Comparison of ENCODE assay signal across 8 cellular contexts in genomic region chr4:40149960-40150385, GRCh38. TPM values are rescaled to one million over a fixed set of nuclear protein-coding genes. Genes with fewer than 3 reads are reported as not detected.
DNase-seq lines count a peak whose midpoint lies in the region; ATAC-seq and TF ChIP-seq lines count a peak whose summit lies in the region.

No MANE protein-coding gene starts in this region.

- H3K36me3 Mint-ChIP-seq in CD4-positive, CD25-positive, alpha-beta regulatory T cell, result peaks cover 11% of the 10 kb centered on the region
- H3K36me3 Mint-ChIP-seq in activated naive CD4-positive, alpha-beta T cell treated with anti-CD3 and anti-CD28 coated beads for 36 hours (ENCODE audit: low read depth), result peaks cover 22% of the 10 kb centered on the region
- H3K36me3 Mint-ChIP-seq in glutamatergic neuron (ENCODE audit: unreplicated experiment), result peaks cover 12% of the 10 kb centered on the region

- TF ChIP-seq CTCF in glutamatergic neuron (IDR thresholded peaks at IDR 0.05; ENCODE audit: partially characterized antibody, unreplicated experiment), result peak; percentile 90
- TF ChIP-seq CTCF in retinal pigment epithelial cell (conservative IDR thresholded peaks at IDR 0.05; ENCODE audit: low read depth, low read length), result peak; percentile 69

- intact Hi-C loops in activated naive CD4-positive, alpha-beta T cell treated with anti-CD3 and anti-CD28 coated beads for 36 hours (cut with micrococcal nuclease), result loop anchor here (1.0 to 5.0 kb wide), 10 partner anchors 41 to 692 kb away; partner anchors contain the start of gene N4BP2

- CTCF ChIA-PET in activated naive CD4-positive, alpha-beta T cell treated with anti-CD3 and anti-CD28 coated beads for 36 hours (lab: Charles Lee), result interaction anchor here (0.6 to 3.1 kb wide), 26 partner anchors 14 to 532 kb away, joined by 3 to 42 read pairs (median 4); no protein-coding TSS in a partner anchor

- peak; percentile 82 to 88 for ATAC-seq in CD4-positive, CD25-positive, alpha-beta regulatory T cell (ENCODE audit: low read depth in 2 of 2)
- ATAC-seq in GM19452 (IDR thresholded peaks at IDR 0.05; ENCODE audit: unreplicated experiment) (peak; percentile 77), GM21528 (IDR thresholded peaks at IDR 0.05; ENCODE audit: low FRiP score, unreplicated experiment) (no peak)

- no peaks in the 10 kb centered on the region for H3K27me3 ChIP-seq in CD4-positive, CD25-positive, alpha-beta regulatory T cell (ENCODE audit: control insufficient read depth, insufficient read depth, low read length)

- peaks cover 0 to 7% (median 3%) of the 10 kb centered on the region in 7 donors for H3K9me3 Mint-ChIP-seq in CD4-positive, CD25-positive, alpha-beta regulatory T cell
- peaks cover 12% of the 10 kb centered on the region for H3K9me3 Mint-ChIP-seq in activated naive CD4-positive, alpha-beta T cell treated with anti-CD3 and anti-CD28 coated beads for 36 hours
- peaks cover 11% of the 10 kb centered on the region for H3K9me3 Mint-ChIP-seq in glutamatergic neuron (ENCODE audit: unreplicated experiment)

- H3K9me3 ChIP-seq in CD4-positive, CD25-positive, alpha-beta regulatory T cell (ENCODE audit: control insufficient read depth in 2 of 2, low read length in 2 of 2), result peaks cover 2 to 3% of the 10 kb centered on the region in 2 experiments

- DNase-seq in CD4-positive, CD25-positive, alpha-beta regulatory T cell, result peak; percentile 63 to 87 (median 83)
- DNase-seq in MV-4-11 (lab: John Stamatoyannopoulos, UW) (peak; percentile 82), SKM-1 (lab: John Stamatoyannopoulos, UW; ENCODE audit: unreplicated experiment) (peak; percentile 76), glutamatergic neuron (peak; percentile 36), retinal pigment epithelial cell (ENCODE audit: low read depth) (peak; percentile 23)
- DNase-seq in activated naive CD4-positive, alpha-beta T cell treated with anti-CD3 and anti-CD28 coated beads for 36 hours, result peak; percentile 86

- H3K4me3 ChIP-seq in CD4-positive, CD25-positive, alpha-beta regulatory T cell (ENCODE audit: low read depth, low read length), result no peak overlapping the region
- H3K4me3 ChIP-seq in retinal pigment epithelial cell (ENCODE audit: low read length), result no peak overlapping the region

- peaks cover 20% of the 10 kb centered on the region for H3K4me1 ChIP-seq in CD4-positive, CD25-positive, alpha-beta regulatory T cell (ENCODE audit: control insufficient read depth, insufficient read depth, low read length, poor library complexity, severe bottlenecking)

- peak overlapping the region; percentile 62 to 95 (median 68) for H3K27ac Mint-ChIP-seq in CD4-positive, CD25-positive, alpha-beta regulatory T cell
- H3K27ac Mint-ChIP-seq in activated naive CD4-positive, alpha-beta T cell treated with anti-CD3 and anti-CD28 coated beads for 36 hours, result peak overlapping the region; percentile 70
- H3K27ac Mint-ChIP-seq in glutamatergic neuron (ENCODE audit: unreplicated experiment), result no peak overlapping the region

- peak overlapping the region; percentile 18 for H3K27ac ChIP-seq in CD4-positive, CD25-positive, alpha-beta regulatory T cell (ENCODE audit: insufficient read depth, low read length, poor library complexity, severe bottlenecking)

- peaks cover 22 to 42% (median 34%) of the 10 kb centered on the region in 4 donors for H3K4me1 Mint-ChIP-seq in CD4-positive, CD25-positive, alpha-beta regulatory T cell
- H3K4me1 Mint-ChIP-seq in activated naive CD4-positive, alpha-beta T cell treated with anti-CD3 and anti-CD28 coated beads for 36 hours (ENCODE audit: low read depth), result peaks cover 36% of the 10 kb centered on the region
- no peaks in the 10 kb centered on the region for H3K4me1 Mint-ChIP-seq in glutamatergic neuron (ENCODE audit: low read depth, unreplicated experiment)

- no peaks in the 10 kb centered on the region for H3K36me3 ChIP-seq in CD4-positive, CD25-positive, alpha-beta regulatory T cell (ENCODE audit: control insufficient read depth, insufficient read depth, low read length)

- peak overlapping the region in 3 of 4 donors; percentile 11 to 55 (median 16) for H3K4me3 Mint-ChIP-seq in CD4-positive, CD25-positive, alpha-beta regulatory T cell
- no peak overlapping the region for H3K4me3 Mint-ChIP-seq in activated naive CD4-positive, alpha-beta T cell treated with anti-CD3 and anti-CD28 coated beads for 36 hours
- H3K4me3 Mint-ChIP-seq in glutamatergic neuron (ENCODE audit: unreplicated experiment), result no peak overlapping the region

- H3K27me3 Mint-ChIP-seq in CD4-positive, CD25-positive, alpha-beta regulatory T cell, result no peaks in the 10 kb centered on the region
- no peaks in the 10 kb centered on the region for H3K27me3 Mint-ChIP-seq in activated naive CD4-positive, alpha-beta T cell treated with anti-CD3 and anti-CD28 coated beads for 36 hours (ENCODE audit: low read depth)
- peaks cover 2% of the 10 kb centered on the region for H3K27me3 Mint-ChIP-seq in glutamatergic neuron (ENCODE audit: unreplicated experiment)

RNA-seq across cellular contexts. Expression of gene RHOH, which starts 46.9 kb away (rescaled TPM):
- total RNA-seq in CD4-positive, CD25-positive, alpha-beta regulatory T cell, result 645 TPM
- polyA plus RNA-seq in CD4-positive, CD25-positive, alpha-beta regulatory T cell, result 100 to 1,000 TPM; 360 to 479 (median 397) TPM
- total RNA-seq in activated naive CD4-positive, alpha-beta T cell treated with anti-CD3 and anti-CD28 coated beads for 36 hours, result 10 to 100 TPM; 87.5 to 92.7 TPM
- not detected for total RNA-seq in glutamatergic neuron (ENCODE audit: unreplicated experiment)

Comparison
In these comparisons a context has a peak if more than half of its experiments do, and no peak if none do; other contexts are left out.
1. DNase-seq: peak in every context shown above with its lines; median percentile 86 in activated naive CD4-positive, alpha-beta T cell treated with anti-CD3 and anti-CD28 coated beads for 36 hours; 83 in CD4-positive, CD25-positive, alpha-beta regulatory T cell; 82 in MV-4-11; 76 in SKM-1; 36 in glutamatergic neuron; 23 in retinal pigment epithelial cell.
2. H3K4me3 Mint-ChIP-seq: peak in CD4-positive, CD25-positive, alpha-beta regulatory T cell (3 of 4); none in activated naive CD4-positive, alpha-beta T cell treated with anti-CD3 and anti-CD28 coated beads for 36 hours (single experiment) and glutamatergic neuron (single experiment).
3. RNA of gene RHOH, which starts 46.9 kb away (total RNA-seq): 645 TPM in CD4-positive, CD25-positive, alpha-beta regulatory T cell (single experiment) and 87.5 to 92.7 TPM in activated naive CD4-positive, alpha-beta T cell treated with anti-CD3 and anti-CD28 coated beads for 36 hours; not detected in glutamatergic neuron (single experiment); every median in the first group is over 10 times any median in the second.